ENCODE assay signal across 8 cellular contexts in genomic region chr1:2546515-2547209, GRCh38. TPM values are rescaled to one million over a fixed set of nuclear protein-coding genes. Genes with fewer than 3 reads are reported as not detected.
DNase-seq lines count a peak whose midpoint lies in the region; ATAC-seq and TF ChIP-seq lines count a peak whose summit lies in the region.

No MANE protein-coding gene starts in this region.

- no peaks in the 10 kb centered on the region for H3K36me3 Mint-ChIP-seq in activated CD8-positive, alpha-beta T cell treated with anti-CD3 and anti-CD28 coated beads for 36 hours (ENCODE audit: low read depth)

- no peaks in the 10 kb centered on the region for H3K27me3 Mint-ChIP-seq in activated CD8-positive, alpha-beta T cell treated with anti-CD3 and anti-CD28 coated beads for 36 hours

- DNase-seq in AG04449 (ENCODE audit: low read depth, low spot score) (no peak), NCI-H69 (lab: John Stamatoyannopoulos, UW) (peak; percentile 94), lung microvascular endothelial cell (ENCODE audit: low read depth in 2 of 2) (peak; percentile 74 to 94)
- DNase-seq in activated CD8-positive, alpha-beta T cell treated with anti-CD3 and anti-CD28 coated beads for 36 hours = peak; percentile 92
- DNase-seq in effector CD4-positive, alpha-beta T cell = peak; percentile 77
- DNase-seq in stimulated activated CD8-positive, alpha-beta memory T cell treated with anti-CD3 and anti-CD28 coated beads, Interleukin-12 subunit alpha, Interleukin-12 subunit beta, amount 100 ng/mL, for 1 hour (ENCODE audit: low read depth) = peak; percentile 68

- intact Hi-C loops in activated CD8-positive, alpha-beta T cell treated with anti-CD3 and anti-CD28 coated beads for 36 hours (cut with micrococcal nuclease) = loop anchor here (5.0 kb wide), 2 partner anchors 41 to 134 kb away; partner anchors contain the start of genes PEX10 and PRXL2B

- POLR2A ChIA-PET in AG04449 (lab: Yijun Ruan, JAX) = interaction anchor here (0.7 to 1.1 kb wide), 3 partner anchors 13 to 135 kb away, joined by 3 to 4 read pairs (median 3); no protein-coding TSS in a partner anchor
- POLR2A ChIA-PET in activated CD8-positive, alpha-beta T cell treated with anti-CD3 and anti-CD28 coated beads for 36 hours (lab: Charles Lee) = interaction anchor here (0.7 to 8.3 kb wide), 12 partner anchors 10 to 341 kb away, joined by 3 to 138 read pairs (median 7); partner anchors contain the start of genes HES5, PANK4, PEX10 and PRXL2B

- H3K4me3 ChIP-seq in AG04449 (ENCODE audit: low read depth, low read length) = peak overlapping the region; percentile 57

- peak; percentile 28 for ATAC-seq in GM18867 (IDR thresholded peaks at IDR 0.05; ENCODE audit: unreplicated experiment)
- ATAC-seq in HG03135 (IDR thresholded peaks at IDR 0.05; ENCODE audit: unreplicated experiment) = peak; percentile 36
- ATAC-seq in activated CD8-positive, alpha-beta T cell treated with anti-CD3 and anti-CD28 coated beads for 36 hours = peak; percentile 57

- peak; percentile 0 for TF ChIP-seq CTCF in AG04449 (IDR thresholded peaks at IDR 0.05; ENCODE audit: insufficient read depth, low read length, missing control alignments)
- peak; percentile 16 for TF ChIP-seq CTCF in activated CD8-positive, alpha-beta T cell treated with anti-CD3 and anti-CD28 coated beads for 36 hours (IDR thresholded peaks at IDR 0.05)

- peak overlapping the region; percentile 98 for H3K27ac Mint-ChIP-seq in activated CD8-positive, alpha-beta T cell treated with anti-CD3 and anti-CD28 coated beads for 36 hours

- H3K9me3 Mint-ChIP-seq in activated CD8-positive, alpha-beta T cell treated with anti-CD3 and anti-CD28 coated beads for 36 hours = no peaks in the 10 kb centered on the region

- H3K4me1 Mint-ChIP-seq in activated CD8-positive, alpha-beta T cell treated with anti-CD3 and anti-CD28 coated beads for 36 hours (ENCODE audit: low read depth) = peaks cover 27% of the 10 kb centered on the region

- H3K4me3 Mint-ChIP-seq in activated CD8-positive, alpha-beta T cell treated with anti-CD3 and anti-CD28 coated beads for 36 hours = peak overlapping the region; percentile 83

- CTCF ChIA-PET in AG04449 (lab: Yijun Ruan, JAX) = interaction anchor here (0.7 to 8.6 kb wide), 28 partner anchors 9 to 878 kb away, joined by 3 to 138 read pairs (median 6); partner anchors contain the start of genes FAAP20, HES5, PANK4 and PEX10
- CTCF ChIA-PET in activated CD8-positive, alpha-beta T cell treated with anti-CD3 and anti-CD28 coated beads for 36 hours (lab: Charles Lee) = interaction anchor here (0.6 to 2.5 kb wide), 11 partner anchors 10 to 310 kb away, joined by 3 to 30 read pairs (median 9); partner anchors contain the start of genes HES5, PANK4 and TNFRSF14

RNA-seq across cellular contexts. Expression of gene TNFRSF14, which starts 9.5 kb away (rescaled TPM):
- 100 to 1,000 TPM; 134 to 140 TPM for total RNA-seq in activated CD8-positive, alpha-beta T cell treated with anti-CD3 and anti-CD28 coated beads for 36 hours
- total RNA-seq in lung microvascular endothelial cell = 55.8 and 177 TPM in 2 replicates

RNA-seq across cellular contexts. Expression of gene HES5, which starts 16.6 kb away (rescaled TPM):
- not detected for total RNA-seq in activated CD8-positive, alpha-beta T cell treated with anti-CD3 and anti-CD28 coated beads for 36 hours
- total RNA-seq in lung microvascular endothelial cell = not detected in 2 replicates

RNA-seq across cellular contexts. Expression of gene PANK4, which starts 20.3 kb away (rescaled TPM):
- 10 to 100 TPM; 39.0 to 40.6 TPM for total RNA-seq in activated CD8-positive, alpha-beta T cell treated with anti-CD3 and anti-CD28 coated beads for 36 hours
- total RNA-seq in lung microvascular endothelial cell = 14.8 and 21.0 TPM in 2 replicates

RNA-seq across cellular contexts. Expression of gene PRXL2B, which starts 39.9 kb away (rescaled TPM):
- total RNA-seq in activated CD8-positive, alpha-beta T cell treated with anti-CD3 and anti-CD28 coated beads for 36 hours = 10 to 100 TPM; 39.1 to 43.6 TPM
- 37.5 and 67.7 TPM in 2 replicates for total RNA-seq in lung microvascular endothelial cell
